11 cellular contexts compared by ENCODE assay signal in the genomic region with DNA sequence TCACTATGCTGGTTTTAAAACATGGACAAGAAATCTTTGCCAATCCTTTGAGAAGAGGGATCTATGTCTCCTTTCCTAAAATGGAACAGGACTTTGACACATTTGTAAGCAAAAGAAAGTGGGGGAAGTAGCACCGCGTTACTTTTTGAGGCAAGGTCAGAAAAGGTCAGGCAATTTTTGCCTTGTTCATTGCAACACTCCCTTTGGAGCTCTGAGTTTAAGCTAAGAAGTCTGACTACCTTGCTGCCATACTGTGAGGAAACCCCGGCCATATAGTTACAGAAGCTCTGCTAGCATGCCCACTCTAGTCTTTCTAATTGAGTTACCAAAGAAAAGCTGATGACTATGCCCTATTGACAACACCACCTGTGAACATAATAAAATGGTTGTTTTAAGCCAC. TPM values are rescaled to one million over a fixed set of nuclear protein-coding genes. Genes with fewer than 3 reads are reported as not detected.
DNase-seq lines count a peak whose midpoint lies in the region; ATAC-seq and TF ChIP-seq lines count a peak whose summit lies in the region.
"Had no signal": no experiment of that assay in that cellular context is flagged by ENCODE, and none has a peak within 500 bp of the region (broad histone marks: within the 10 kb centered on the region; RNA-seq: fewer than 3 reads in every experiment).

No MANE protein-coding gene starts in this region.

- no peaks in the 10 kb centered on the region for H3K9me2 ChIP-seq in hepatocyte (replicated peaks; ENCODE audit: insufficient read depth)

- peaks cover 8% of the 10 kb centered on the region for H3F3A ChIP-seq in smooth muscle cell (ENCODE audit: low read depth)

- H3K27ac ChIP-seq in hepatocyte, result peak overlapping the region; percentile 90
- H3K27ac ChIP-seq in smooth muscle cell (ENCODE audit: low read depth), result no peak overlapping the region

- no peak for DNase-seq in activated CD8-positive, alpha-beta T cell treated with anti-CD3 and anti-CD28 coated beads for 36 hours
- no peak for DNase-seq in activated CD8-positive, alpha-beta T cell treated with anti-CD3 and anti-CD28 coated beads, Interleukin-2, amount 10 ng/mL, durations not matched to agents 7 days and 5 days
- DNase-seq in OCI-M1 (lab: John Stamatoyannopoulos, UW) (peak; percentile 27), hepatocyte (ENCODE audit: low spot score) (no peak), smooth muscle cell (lab: John Stamatoyannopoulos, UW; ENCODE audit: unreplicated experiment) (no peak), T-helper 2 cell (no peak)
- DNase-seq: mucosa of descending colon, Peyer's patch, tibial artery had no signal

- H4K20me1 ChIP-seq in hepatocyte (ENCODE audit: insufficient read depth, poor library complexity, severe bottlenecking) (no peaks in the 10 kb centered on the region), smooth muscle cell (ENCODE audit: low read depth) (no peaks in the 10 kb centered on the region)

- peaks cover 13% of the 10 kb centered on the region for H3K9me3 Mint-ChIP-seq in activated CD8-positive, alpha-beta T cell treated with anti-CD3 and anti-CD28 coated beads for 36 hours
- H3K9me3 Mint-ChIP-seq in activated CD8-positive, alpha-beta T cell treated with anti-CD3 and anti-CD28 coated beads, Interleukin-2, amount 10 ng/mL, durations not matched to agents 7 days and 5 days (ENCODE audit: insufficient read depth), result peaks cover 4% of the 10 kb centered on the region

- H3K27me3 Mint-ChIP-seq in activated CD8-positive, alpha-beta T cell treated with anti-CD3 and anti-CD28 coated beads for 36 hours, result no peaks in the 10 kb centered on the region
- no peaks in the 10 kb centered on the region for H3K27me3 Mint-ChIP-seq in activated CD8-positive, alpha-beta T cell treated with anti-CD3 and anti-CD28 coated beads, Interleukin-2, amount 10 ng/mL, durations not matched to agents 7 days and 5 days (ENCODE audit: low read depth)

- WGBS in hepatocyte (ENCODE audit: low lambda C conversion rate, missing lambda C conversion rate), result 87% methylated on average over 3 of the region's 3 CpGs
- WGBS in smooth muscle cell (ENCODE audit: low lambda C conversion rate), result 100% methylated on average over 3 of the region's 3 CpGs

- no peak for TF ChIP-seq CTCF in activated CD8-positive, alpha-beta T cell treated with anti-CD3 and anti-CD28 coated beads for 36 hours (IDR thresholded peaks at IDR 0.05)
- TF ChIP-seq CTCF in hepatocyte (IDR thresholded peaks at IDR 0.05; ENCODE audit: poor library complexity) (no peak), smooth muscle cell (IDR thresholded peaks at IDR 0.05; ENCODE audit: borderline replicate concordance, insufficient read depth, poor library complexity, severe bottlenecking) (no peak)

- H3K9me3 ChIP-seq in hepatocyte (ENCODE audit: low read depth) (no peaks in the 10 kb centered on the region), smooth muscle cell (replicated peaks; ENCODE audit: low read depth) (peaks cover 10% of the 10 kb centered on the region)

- H3K4me1 Mint-ChIP-seq in activated CD8-positive, alpha-beta T cell treated with anti-CD3 and anti-CD28 coated beads for 36 hours (ENCODE audit: low read depth), result peaks cover 41% of the 10 kb centered on the region
- H3K4me1 Mint-ChIP-seq in activated CD8-positive, alpha-beta T cell treated with anti-CD3 and anti-CD28 coated beads, Interleukin-2, amount 10 ng/mL, durations not matched to agents 7 days and 5 days (ENCODE audit: low read depth), result peaks cover 40% of the 10 kb centered on the region

- CTCF ChIA-PET in activated CD8-positive, alpha-beta T cell treated with anti-CD3 and anti-CD28 coated beads for 36 hours (lab: Charles Lee), result no interaction called here
- CTCF ChIA-PET in activated CD8-positive, alpha-beta T cell treated with anti-CD3 and anti-CD28 coated beads, Interleukin-2, amount 10 ng/mL, durations not matched to agents 7 days and 5 days (lab: Charles Lee), result no interaction called here

- H3K4me2 ChIP-seq in hepatocyte (peak overlapping the region; percentile 71), smooth muscle cell (peak overlapping the region; percentile 87)

- peak overlapping the region; percentile 38 for H3K4me3 Mint-ChIP-seq in activated CD8-positive, alpha-beta T cell treated with anti-CD3 and anti-CD28 coated beads for 36 hours
- H3K4me3 Mint-ChIP-seq in activated CD8-positive, alpha-beta T cell treated with anti-CD3 and anti-CD28 coated beads, Interleukin-2, amount 10 ng/mL, durations not matched to agents 7 days and 5 days, result no peak overlapping the region

- ATAC-seq in activated CD8-positive, alpha-beta T cell treated with anti-CD3 and anti-CD28 coated beads for 36 hours, result no peak
- ATAC-seq in activated CD8-positive, alpha-beta T cell treated with anti-CD3 and anti-CD28 coated beads, Interleukin-2, amount 10 ng/mL, durations not matched to agents 7 days and 5 days, result no peak
- no peak for ATAC-seq in GM18907 (IDR thresholded peaks at IDR 0.05; ENCODE audit: unreplicated experiment)
- ATAC-seq in HG02852 (IDR thresholded peaks at IDR 0.05; ENCODE audit: unreplicated experiment), result no peak
- ATAC-seq: mucosa of descending colon had no signal

- no peaks in the 10 kb centered on the region for H3K36me3 ChIP-seq in hepatocyte (replicated peaks; ENCODE audit: insufficient read depth, low read depth)
- peaks cover 5% of the 10 kb centered on the region for H3K36me3 ChIP-seq in smooth muscle cell (ENCODE audit: low read depth)
- H3K36me3 ChIP-seq: Peyer's patch had no signal

- peaks cover 26% of the 10 kb centered on the region for H3K79me2 ChIP-seq in hepatocyte
- H3K79me2 ChIP-seq in smooth muscle cell (ENCODE audit: low read depth), result peaks cover 28% of the 10 kb centered on the region

- peaks cover 28% of the 10 kb centered on the region for H3K36me3 Mint-ChIP-seq in activated CD8-positive, alpha-beta T cell treated with anti-CD3 and anti-CD28 coated beads for 36 hours (ENCODE audit: low read depth)
- H3K36me3 Mint-ChIP-seq in activated CD8-positive, alpha-beta T cell treated with anti-CD3 and anti-CD28 coated beads, Interleukin-2, amount 10 ng/mL, durations not matched to agents 7 days and 5 days (ENCODE audit: low read depth), result peaks cover 24% of the 10 kb centered on the region

- no peak overlapping the region for H3K9ac ChIP-seq in smooth muscle cell (ENCODE audit: low read depth)

- H3K4me1 ChIP-seq in hepatocyte (ENCODE audit: insufficient read depth) (peaks cover 18% of the 10 kb centered on the region), smooth muscle cell (ENCODE audit: low read depth) (peaks cover 25% of the 10 kb centered on the region)
- H3K4me1 ChIP-seq: Peyer's patch had no signal

- no peak overlapping the region for H3K27ac Mint-ChIP-seq in activated CD8-positive, alpha-beta T cell treated with anti-CD3 and anti-CD28 coated beads for 36 hours
- H3K27ac Mint-ChIP-seq in activated CD8-positive, alpha-beta T cell treated with anti-CD3 and anti-CD28 coated beads, Interleukin-2, amount 10 ng/mL, durations not matched to agents 7 days and 5 days, result no peak overlapping the region

- POLR2A ChIA-PET in activated CD8-positive, alpha-beta T cell treated with anti-CD3 and anti-CD28 coated beads for 36 hours (lab: Charles Lee), result no interaction called here
- POLR2A ChIA-PET in activated CD8-positive, alpha-beta T cell treated with anti-CD3 and anti-CD28 coated beads, Interleukin-2, amount 10 ng/mL, durations not matched to agents 7 days and 5 days (lab: Charles Lee), result interaction anchor here (0.6 to 0.7 kb wide), 2 partner anchors 460 to 499 kb away, joined by 3 read pairs; no protein-coding TSS in a partner anchor

- H3K4me3 ChIP-seq in hepatocyte (no peak overlapping the region), smooth muscle cell (peak overlapping the region; percentile 94)
- H3K4me3 ChIP-seq: mucosa of descending colon had no signal

- H3K27me3 ChIP-seq in hepatocyte, result no peaks in the 10 kb centered on the region
- no peaks in the 10 kb centered on the region for H3K27me3 ChIP-seq in smooth muscle cell (ENCODE audit: low read depth)
- H3K27me3 ChIP-seq: Peyer's patch, tibial artery had no signal

- intact Hi-C loops in activated CD8-positive, alpha-beta T cell treated with anti-CD3 and anti-CD28 coated beads for 36 hours (cut with micrococcal nuclease), result no loop called here

- peak overlapping the region; percentile 72 for H2AFZ ChIP-seq in hepatocyte
- H2AFZ ChIP-seq in smooth muscle cell (ENCODE audit: low read depth), result no peak overlapping the region

RNA-seq across cellular contexts. Expression of a gene that starts 1.4 kb away (rescaled TPM):
- 1 to 10 TPM; 6.0 to 6.1 TPM for total RNA-seq in activated CD8-positive, alpha-beta T cell treated with anti-CD3 and anti-CD28 coated beads for 36 hours
- 1 to 10 TPM; 3.2 to 3.7 TPM for total RNA-seq in activated CD8-positive, alpha-beta T cell treated with anti-CD3 and anti-CD28 coated beads, Interleukin-2, amount 10 ng/mL, durations not matched to agents 7 days and 5 days
- total RNA-seq in hepatocyte (4.5 and 6.1 TPM in 2 replicates), smooth muscle cell (7.5 and 18.2 TPM in 2 replicates)
- polyA plus RNA-seq in hepatocyte (9.0 and 9.2 TPM in 2 replicates), smooth muscle cell (7.4 and 9.7 TPM in 2 replicates)

RNA-seq across cellular contexts. Expression of a gene that starts 1.6 kb away (rescaled TPM):
- 10 to 100 TPM; 21.4 to 21.9 TPM for total RNA-seq in activated CD8-positive, alpha-beta T cell treated with anti-CD3 and anti-CD28 coated beads for 36 hours
- total RNA-seq in activated CD8-positive, alpha-beta T cell treated with anti-CD3 and anti-CD28 coated beads, Interleukin-2, amount 10 ng/mL, durations not matched to agents 7 days and 5 days, result 10 to 100 TPM; 16.1 to 18.0 TPM
- total RNA-seq in hepatocyte (24.1 and 37.0 TPM in 2 replicates), smooth muscle cell (99.3 and 127 TPM in 2 replicates)
- polyA plus RNA-seq in hepatocyte (14.2 and 23.4 TPM in 2 replicates), smooth muscle cell (64.1 and 65.4 TPM in 2 replicates)
